ENCODE assay signal across 1 cellular context in the genomic region with DNA sequence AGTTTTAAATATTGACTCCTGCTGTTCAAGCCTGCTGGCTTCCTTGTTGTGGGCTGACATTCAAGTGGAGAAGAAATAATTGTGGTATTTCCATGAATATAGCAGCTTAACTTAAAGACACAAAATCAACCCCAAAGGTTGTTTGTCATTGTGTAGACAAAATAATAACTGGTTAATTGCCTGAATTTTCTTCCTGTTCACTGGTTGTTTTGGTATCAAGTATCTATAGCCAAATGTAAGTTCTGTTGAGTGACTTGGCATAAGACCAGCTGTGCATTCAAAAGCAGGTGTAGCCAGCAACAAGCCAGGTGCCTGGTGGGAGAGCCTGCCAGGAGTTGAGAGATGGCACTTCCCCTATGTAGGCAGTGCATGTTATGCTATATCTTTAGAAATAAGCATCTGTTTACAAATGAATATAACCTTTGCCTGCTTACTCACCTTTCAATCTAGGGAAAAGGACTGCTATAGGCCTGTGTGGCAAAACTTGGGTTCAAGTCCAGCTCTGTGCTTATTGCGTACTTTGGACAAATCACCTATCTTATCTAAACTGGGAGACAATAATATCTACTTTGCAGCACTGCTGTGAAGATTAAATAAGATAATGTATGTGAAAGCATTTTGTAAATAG.
TF ChIP-seq lines count a peak whose summit lies in the region.

No MANE protein-coding gene starts in this region.

TF ChIP-seq in HCT116, 20 proteins besides CTCF, POLR2A, EP300 and RAD21 (continued from another document):
- TF ChIP-seq REST (IDR thresholded peaks at IDR 0.05; ENCODE audit: low read depth) (no peak), ZFX (IDR thresholded peaks at IDR 0.05) (no peak), ATF3 (IDR thresholded peaks at IDR 0.05) (no peak), JUND (IDR thresholded peaks at IDR 0.05) (no peak), TCF7L2 (IDR thresholded peaks at IDR 0.05; ENCODE audit: borderline replicate concordance, extremely low read depth, insufficient read depth, insufficient read length) (no peak)
TF ChIP-seq in HCT116: peak in this region for 0.
